Comparison of ENCODE assay signal across 9 cellular contexts in the genomic region with DNA sequence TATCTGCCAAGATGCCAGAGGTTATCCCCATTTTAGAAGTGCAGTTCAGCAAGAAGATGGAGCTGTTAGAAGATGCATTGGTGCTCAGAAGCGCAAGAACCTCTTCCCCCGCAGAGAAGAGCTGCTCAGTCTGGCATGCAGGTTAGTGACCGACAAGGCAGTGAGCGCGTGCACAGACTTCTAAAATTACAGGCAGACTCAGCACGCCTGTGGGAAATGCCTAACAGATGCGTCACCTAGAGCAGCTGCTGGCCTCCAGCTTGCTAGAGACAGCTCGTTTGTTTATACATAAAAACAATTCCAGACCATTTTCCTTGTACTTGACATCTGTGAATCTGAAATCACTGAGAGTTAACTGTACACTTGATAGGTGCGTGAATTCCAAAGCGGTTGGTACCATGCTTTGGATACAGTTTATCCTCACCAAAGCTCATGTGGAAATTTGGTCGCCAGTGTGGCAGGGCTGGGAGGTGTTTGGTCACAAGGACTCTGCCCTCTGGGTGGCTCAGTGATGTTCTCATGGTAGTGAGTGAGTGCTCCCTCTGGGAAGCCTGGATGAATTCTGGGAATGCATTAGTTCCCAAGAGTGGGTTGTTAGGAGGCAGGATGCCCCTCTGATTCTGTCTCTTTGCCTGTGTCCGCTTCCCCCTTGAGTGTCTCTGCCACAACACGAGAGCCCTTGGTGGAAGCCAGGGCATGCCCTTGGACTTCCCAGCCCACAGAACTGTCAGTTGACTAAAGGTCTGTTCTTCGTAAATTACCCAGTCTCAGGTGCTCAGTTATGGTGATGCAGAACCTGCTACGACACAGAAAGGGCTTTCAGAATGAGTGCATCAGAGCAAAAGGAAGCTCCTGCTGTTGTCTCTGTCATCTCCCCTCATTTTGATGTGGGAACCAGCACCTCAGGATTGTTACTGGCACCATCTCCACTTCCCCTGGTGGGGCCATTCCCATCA. TPM values are rescaled to one million over a fixed set of nuclear protein-coding genes. Genes with fewer than 3 reads are reported as not detected.
DNase-seq lines count a peak whose midpoint lies in the region; ATAC-seq and TF ChIP-seq lines count a peak whose summit lies in the region.
"Had no signal": no experiment of that assay in that cellular context is flagged by ENCODE, and none has a peak within 500 bp of the region (broad histone marks: within the 10 kb centered on the region; RNA-seq: fewer than 3 reads in every experiment).

No MANE protein-coding gene starts in this region.

- H3K36me3 ChIP-seq in stomach smooth muscle (ENCODE audit: control insufficient read depth in 2 of 2, insufficient read depth in 2 of 2, low read length in 2 of 2), result peaks cover 10% of the 10 kb centered on the region in 2 donors

- H3K4me3 Mint-ChIP-seq in activated CD4-positive, alpha-beta T cell treated with anti-CD3 and anti-CD28 coated beads for 36 hours, result no peak overlapping the region
- H3K4me3 Mint-ChIP-seq in naive thymus-derived CD8-positive, alpha-beta T cell, result no peak overlapping the region

- H3K9me3 Mint-ChIP-seq in activated CD4-positive, alpha-beta T cell treated with anti-CD3 and anti-CD28 coated beads for 36 hours (ENCODE audit: low read depth), result no peaks in the 10 kb centered on the region
- no peaks in the 10 kb centered on the region for H3K9me3 Mint-ChIP-seq in naive thymus-derived CD8-positive, alpha-beta T cell

- peak overlapping the region; percentile 87 for H3K27ac ChIP-seq in stomach smooth muscle (ENCODE audit: low read length)

- H3K4me1 Mint-ChIP-seq in activated CD4-positive, alpha-beta T cell treated with anti-CD3 and anti-CD28 coated beads for 36 hours, result peaks cover 76% of the 10 kb centered on the region
- H3K4me1 Mint-ChIP-seq in naive thymus-derived CD8-positive, alpha-beta T cell, result peaks cover 17 to 42% (median 40%) of the 10 kb centered on the region in 4 donors

- peak overlapping the region; percentile 21 for H3K27ac Mint-ChIP-seq in activated CD4-positive, alpha-beta T cell treated with anti-CD3 and anti-CD28 coated beads for 36 hours
- peak overlapping the region in 2 of 10 donors; percentile 36 to 57 for H3K27ac Mint-ChIP-seq in naive thymus-derived CD8-positive, alpha-beta T cell

- POLR2A ChIA-PET in activated CD4-positive, alpha-beta T cell treated with anti-CD3 and anti-CD28 coated beads for 36 hours (lab: Charles Lee), result no interaction called here
- POLR2A ChIA-PET in naive thymus-derived CD8-positive, alpha-beta T cell (lab: Charles Lee), result no interaction called here

- H3K4me1 ChIP-seq in stomach smooth muscle (ENCODE audit: control insufficient read depth, insufficient read depth, low read length), result peaks cover 79% of the 10 kb centered on the region

- ATAC-seq in activated CD4-positive, alpha-beta T cell treated with anti-CD3 and anti-CD28 coated beads for 36 hours, result peak; percentile 57
- ATAC-seq in left cardiac atrium (peak; percentile 61 to 66), GM19328 (IDR thresholded peaks at IDR 0.05; ENCODE audit: unreplicated experiment) (no peak)
- ATAC-seq in naive thymus-derived CD8-positive, alpha-beta T cell, result no peak

- H3K9me3 ChIP-seq in stomach smooth muscle (ENCODE audit: control insufficient read depth in 2 of 2, low read length in 2 of 2), result no peaks in the 10 kb centered on the region

- no peaks in the 10 kb centered on the region for H3K27me3 ChIP-seq in stomach smooth muscle (ENCODE audit: control insufficient read depth in 1 of 2, insufficient read depth in 2 of 2, low read length in 2 of 2)

- CTCF ChIA-PET in activated CD4-positive, alpha-beta T cell treated with anti-CD3 and anti-CD28 coated beads for 36 hours (lab: Charles Lee), result interaction anchor here (0.7 to 2.4 kb wide), 4 partner anchors 29 to 279 kb away, joined by 3 to 10 read pairs (median 4); no protein-coding TSS in a partner anchor

- no peaks in the 10 kb centered on the region for H3K27me3 Mint-ChIP-seq in activated CD4-positive, alpha-beta T cell treated with anti-CD3 and anti-CD28 coated beads for 36 hours
- no peaks in the 10 kb centered on the region for H3K27me3 Mint-ChIP-seq in naive thymus-derived CD8-positive, alpha-beta T cell

- H3K4me3 ChIP-seq in WI38 (ENCODE audit: low read depth, low read length), result 0 out of 2 replicates have a peak overlapping the region, but pooled peaks have one; percentile 4
- peak overlapping the region in 1 of 2 donors; percentile 15 for H3K4me3 ChIP-seq in stomach smooth muscle (ENCODE audit: low read length in 2 of 2)

- H3K36me3 Mint-ChIP-seq in activated CD4-positive, alpha-beta T cell treated with anti-CD3 and anti-CD28 coated beads for 36 hours (ENCODE audit: low read depth), result peaks cover 40% of the 10 kb centered on the region
- peaks cover 0 to 43% (median 4%) of the 10 kb centered on the region in 3 donors for H3K36me3 Mint-ChIP-seq in naive thymus-derived CD8-positive, alpha-beta T cell

- H3K9ac ChIP-seq in stomach smooth muscle (ENCODE audit: low read length in 2 of 2), result peak overlapping the region; percentile 21 to 53

- TF ChIP-seq CTCF in WI38 (IDR thresholded peaks at IDR 0.05; ENCODE audit: low read depth, low read length), result no peak

- DNase-seq in activated CD4-positive, alpha-beta T cell treated with anti-CD3 and anti-CD28 coated beads for 36 hours, result peak; percentile 42
- DNase-seq in activated CD4-positive, alpha-beta T cell treated with anti-CD3 and anti-CD28 coated beads for 4 hours, result no peak
- DNase-seq in left cardiac atrium, result no peak
- no peak for DNase-seq in naive thymus-derived CD8-positive, alpha-beta T cell
- no peak for DNase-seq in UCSD-AML1 (lab: John Stamatoyannopoulos, UW; ENCODE audit: unreplicated experiment)
- DNase-seq: NCI-H146 had no signal

- intact Hi-C loops in activated CD4-positive, alpha-beta T cell treated with anti-CD3 and anti-CD28 coated beads for 36 hours (cut with DNase I, micrococcal nuclease), result loop anchor here in 1 of 2 experiments (10.0 kb wide), 1 partner anchor 345 kb away; a partner anchor contains a TSS
- intact Hi-C loops in left cardiac atrium (cut with DNase I), result loop anchor here (5.0 to 10.0 kb wide), 3 partner anchors 188 to 315 kb away; a partner anchor contains a TSS

RNA-seq across cellular contexts. Expression of a gene that starts 24.4 kb away (rescaled TPM):
- 10 to 100 TPM; 30.3 to 31.2 TPM for total RNA-seq in activated CD4-positive, alpha-beta T cell treated with anti-CD3 and anti-CD28 coated beads for 36 hours
- total RNA-seq in left cardiac atrium, result 10 to 100 TPM; 37.9 to 38.5 TPM
- total RNA-seq in naive thymus-derived CD8-positive, alpha-beta T cell, result 10 to 100 TPM; 25.0 to 25.6 TPM
- 10 to 100 TPM; 40.0 to 46.6 (median 40.8) TPM for polyA plus RNA-seq in naive thymus-derived CD8-positive, alpha-beta T cell

RNA-seq across cellular contexts. Expression of a gene that starts 24.5 kb away (rescaled TPM):
- 10 to 100 TPM; 14.4 to 18.1 TPM for total RNA-seq in activated CD4-positive, alpha-beta T cell treated with anti-CD3 and anti-CD28 coated beads for 36 hours
- 10 to 100 TPM in 1 of 2 donors, 1 to 10 TPM in 1; 9.7 to 14.1 TPM for total RNA-seq in left cardiac atrium
- total RNA-seq in naive thymus-derived CD8-positive, alpha-beta T cell, result 10 to 100 TPM; 31.8 to 37.9 TPM
- 10 to 100 TPM; 27.1 to 33.0 (median 31.9) TPM for polyA plus RNA-seq in naive thymus-derived CD8-positive, alpha-beta T cell

RNA-seq across cellular contexts. Expression of a gene that starts 55.9 kb away (rescaled TPM):
- not detected for total RNA-seq in activated CD4-positive, alpha-beta T cell treated with anti-CD3 and anti-CD28 coated beads for 36 hours
- not detected for total RNA-seq in left cardiac atrium
- not detected for total RNA-seq in naive thymus-derived CD8-positive, alpha-beta T cell
- not detected for polyA plus RNA-seq in naive thymus-derived CD8-positive, alpha-beta T cell

Comparison
In these comparisons a context has a peak if more than half of its experiments do, and no peak if none do; other contexts are left out.
1. ATAC-seq: peak in activated CD4-positive, alpha-beta T cell treated with anti-CD3 and anti-CD28 coated beads for 36 hours (single experiment) and left cardiac atrium (2 of 2); none in naive thymus-derived CD8-positive, alpha-beta T cell (0 of 2) and GM19328 (single experiment).